Comparison of ENCODE assay signal across 8 cellular contexts in the genomic region with DNA sequence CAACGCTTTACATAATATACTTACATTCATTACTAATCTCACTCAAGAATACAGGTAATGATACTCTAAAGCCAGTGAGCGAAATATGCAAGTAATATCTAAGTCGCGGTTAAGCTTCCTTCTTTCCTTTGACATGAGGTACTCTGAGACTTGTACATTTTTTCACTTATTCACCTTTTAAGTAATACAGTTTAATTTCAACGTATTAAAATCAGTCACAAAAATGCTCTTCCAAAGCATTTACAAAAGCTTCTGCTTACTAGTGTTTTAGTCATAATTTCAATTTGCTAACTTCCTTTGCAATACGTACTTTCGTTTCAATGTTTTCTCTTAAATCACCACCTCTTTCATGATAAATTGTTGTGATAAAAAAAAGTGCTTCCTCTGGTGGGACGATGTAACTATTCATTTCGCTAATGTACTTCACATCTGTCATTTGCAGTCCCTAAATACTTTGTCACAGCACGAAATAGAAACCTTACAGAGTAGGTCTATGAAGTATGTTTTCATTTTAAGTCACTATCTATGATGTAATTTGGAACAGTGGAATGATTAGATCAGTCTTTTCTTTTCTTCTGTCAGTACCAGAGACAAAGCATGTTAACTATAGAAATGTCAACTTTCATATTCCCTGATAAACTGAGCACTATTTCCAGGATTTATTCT. TPM values are rescaled to one million over a fixed set of nuclear protein-coding genes. Genes with fewer than 3 reads are reported as not detected.
DNase-seq lines count a peak whose midpoint lies in the region; ATAC-seq and TF ChIP-seq lines count a peak whose summit lies in the region.

No MANE protein-coding gene starts in this region.

- peaks cover 0 to 6% (median 0%) of the 10 kb centered on the region in 4 donors for H3K9me3 ChIP-seq in Peyer's patch

- H3K27me3 ChIP-seq in Peyer's patch = no peaks in the 10 kb centered on the region

- TF ChIP-seq CTCF in GM13977 (IDR thresholded peaks at IDR 0.05; ENCODE audit: extremely low read depth, insufficient read depth, missing control alignments) (no peak), Peyer's patch (IDR thresholded peaks at IDR 0.05) (no peak)

- no peak for TF ChIP-seq POLR2A in Peyer's patch (IDR thresholded peaks at IDR 0.05)

- H3K27ac ChIP-seq in Peyer's patch = no peak overlapping the region

- peak; percentile 90 for ATAC-seq in GM21526 (IDR thresholded peaks at IDR 0.05; ENCODE audit: low FRiP score, unreplicated experiment)
- ATAC-seq in HG03558 (IDR thresholded peaks at IDR 0.05; ENCODE audit: extremely low read depth, unreplicated experiment) = peak; percentile 89

- no peaks in the 10 kb centered on the region for H3K4me1 ChIP-seq in Peyer's patch

- in situ Hi-C loops in GM13977 (cut with MboI; ENCODE audit: low pct_unique_long_range_greater_than_20kb, low sequenced_read_pairs, unreplicated experiment) = no loop called here

- H3K36me3 ChIP-seq in Peyer's patch = no peaks in the 10 kb centered on the region

- no peak overlapping the region for H3K4me3 ChIP-seq in Peyer's patch

- DNase-seq in GM13977 (ENCODE audit: low spot score) (peak; percentile 56), iris pigment epithelial cell (ENCODE audit: low read depth) (peak; percentile 13), Peyer's patch (no peak), NCI-H1417 treated with DMSO at 0.1 percent for 48 hours (lab: John Stamatoyannopoulos, UW) (no peak), SW480 (ENCODE audit: low spot score) (no peak), NCI-H2107 (lab: John Stamatoyannopoulos, UW) (no peak)

RNA-seq across cellular contexts. Expression of gene ADGRL4, which starts 34.0 kb away (rescaled TPM):
- total RNA-seq in Peyer's patch = 1 to 10 TPM; 3.1 to 6.6 (median 4.1) TPM

Comparison
In these comparisons a context has a peak if more than half of its experiments do, and no peak if none do; other contexts are left out.
1. DNase-seq: peak in GM13977 (single experiment) and iris pigment epithelial cell (single experiment); none in Peyer's patch (0 of 3), NCI-H1417 treated with DMSO at 0.1 percent for 48 hours (single experiment), SW480 (single experiment) and NCI-H2107 (single experiment).